In genomic region chr16:84699147-84699711, GRCh38 we compare ENCODE assay signal across 8 cellular contexts. TPM values are rescaled to one million over a fixed set of nuclear protein-coding genes. Genes with fewer than 3 reads are reported as not detected.
DNase-seq lines count a peak whose midpoint lies in the region; ATAC-seq, FAIRE-seq and TF ChIP-seq lines count a peak whose summit lies in the region.

No MANE protein-coding gene starts in this region.

- FAIRE-seq in astrocyte (lab: Jason Lieb, UNC), result no peak

- intact Hi-C loops in left colon (cut with DNase I, micrococcal nuclease), result no loop called here

- H3K4me1 Mint-ChIP-seq in astrocyte (ENCODE audit: low read depth, unreplicated experiment), result peaks cover 14% of the 10 kb centered on the region

- H3K27me3 ChIP-seq in astrocyte (ENCODE audit: insufficient read depth, low read length), result no peaks in the 10 kb centered on the region
- no peaks in the 10 kb centered on the region for H3K27me3 ChIP-seq in subcutaneous abdominal adipose tissue (ENCODE audit: control insufficient read depth in 5 of 5, insufficient read depth in 4 of 5, low read length in 5 of 5)

- H3K9ac ChIP-seq in astrocyte (ENCODE audit: low read length) (peak overlapping the region; percentile 95), subcutaneous abdominal adipose tissue (ENCODE audit: low read length in 5 of 5) (peak overlapping the region in 4 of 5 donors; percentile 73 to 87 (median 81))

- H3K27ac Mint-ChIP-seq in astrocyte (ENCODE audit: unreplicated experiment), result no peak overlapping the region

- DNase-seq in HuH-7.5 (ENCODE audit: low spot score) (peak; percentile 27), astrocyte (ENCODE audit: low read depth) (no peak), left colon (peak in 1 of 2 donors; percentile 30), NCI-H2171 (lab: John Stamatoyannopoulos, UW) (no peak), cerebellum (ENCODE audit: low spot score) (no peak)

- TF ChIP-seq CTCF in astrocyte (IDR thresholded peaks at IDR 0.05; ENCODE audit: insufficient read depth, low read depth, low read length), result no peak

- peak overlapping the region; percentile 86 for H2AFZ ChIP-seq in astrocyte (ENCODE audit: low read depth, low read length)

- peaks cover 45% of the 10 kb centered on the region for H3K79me2 ChIP-seq in astrocyte (ENCODE audit: insufficient read depth, low read length)

- H3K4me1 ChIP-seq in astrocyte (ENCODE audit: insufficient read depth, low read length), result peaks cover 4% of the 10 kb centered on the region
- peaks cover 0 to 23% (median 22%) of the 10 kb centered on the region in 5 donors for H3K4me1 ChIP-seq in subcutaneous abdominal adipose tissue (ENCODE audit: control insufficient read depth in 5 of 5, insufficient read depth in 5 of 5, low read length in 5 of 5)

- H3K4me3 Mint-ChIP-seq in astrocyte (ENCODE audit: unreplicated experiment), result peak overlapping the region; percentile 88

- no peaks in the 10 kb centered on the region for H3K27me3 Mint-ChIP-seq in astrocyte (ENCODE audit: low read depth, unreplicated experiment)

- H3K36me3 ChIP-seq in astrocyte (ENCODE audit: insufficient read depth, low read length), result no peaks in the 10 kb centered on the region
- no peaks in the 10 kb centered on the region for H3K36me3 ChIP-seq in subcutaneous abdominal adipose tissue (ENCODE audit: control insufficient read depth in 5 of 5, insufficient read depth in 5 of 5, low read length in 5 of 5)

- peak overlapping the region; percentile 46 for H3K27ac ChIP-seq in astrocyte (ENCODE audit: low read depth, low read length)
- no peak overlapping the region for H3K27ac ChIP-seq in subcutaneous abdominal adipose tissue (ENCODE audit: low read depth, low read length)

- H3K9me3 Mint-ChIP-seq in astrocyte (ENCODE audit: unreplicated experiment), result peaks cover 2% of the 10 kb centered on the region

- no peaks in the 10 kb centered on the region for H3K36me3 Mint-ChIP-seq in astrocyte (ENCODE audit: low read depth, unreplicated experiment)

- H3K9me3 ChIP-seq in astrocyte (ENCODE audit: insufficient read depth, low read depth, low read length) (no peaks in the 10 kb centered on the region), subcutaneous abdominal adipose tissue (ENCODE audit: control insufficient read depth in 5 of 5, low read length in 5 of 5) (no peaks in the 10 kb centered on the region)

- peak overlapping the region; percentile 98 for H3K4me2 ChIP-seq in astrocyte (ENCODE audit: low read length)

- no peak for TF ChIP-seq POLR2A in GM18505 (IDR thresholded peaks at IDR 0.05; ENCODE audit: borderline replicate concordance, extremely low read depth, insufficient read depth, insufficient read length)

- H3K4me3 ChIP-seq in GM08714 (ENCODE audit: low read length) (peak overlapping the region; percentile 74), astrocyte (ENCODE audit: insufficient read depth, low read depth, low read length) (peak overlapping the region; percentile 89), subcutaneous abdominal adipose tissue (ENCODE audit: low read depth in 1 of 5, low read length in 5 of 5) (peak overlapping the region; percentile 59 to 91 (median 87))

- peaks cover 36% of the 10 kb centered on the region for H4K20me1 ChIP-seq in astrocyte (ENCODE audit: insufficient read depth, low read length)

- peak; percentile 37 for ATAC-seq in left colon
- ATAC-seq in GM18505 (IDR thresholded peaks at IDR 0.05; ENCODE audit: unreplicated experiment), result no peak

RNA-seq across cellular contexts. Expression of gene USP10, which starts 0.6 kb away (rescaled TPM):
- total RNA-seq in astrocyte (105 and 107 TPM in 2 replicates), left colon (10 to 100 TPM; 65.3 to 77.3 TPM), cerebellum (67.2 TPM)

RNA-seq across cellular contexts. Expression of gene KLHL36, which starts 50.9 kb away (rescaled TPM):
- total RNA-seq in astrocyte (46.3 and 49.0 TPM in 2 replicates), left colon (10 to 100 TPM; 45.1 to 61.8 TPM), cerebellum (63.5 TPM)
